ENCODE assay signal across 1 cellular context in genomic region chr4:163758032-163758431, GRCh38.
TF ChIP-seq lines count a peak whose summit lies in the region.

No MANE protein-coding gene starts in this region.

TF ChIP-seq in HCT116, 20 proteins besides CTCF, POLR2A, EP300 and RAD21 (continued from another document):
- TF ChIP-seq REST (IDR thresholded peaks at IDR 0.05; ENCODE audit: low read depth) = no peak
- TF ChIP-seq MAX (IDR thresholded peaks at IDR 0.05) = no peak
